Comparison of ENCODE assay signal across 8 cellular contexts in genomic region chr11:67372993-67373915, GRCh38. TPM values are rescaled to one million over a fixed set of nuclear protein-coding genes. Genes with fewer than 3 reads are reported as not detected.
DNase-seq lines count a peak whose midpoint lies in the region; ATAC-seq and TF ChIP-seq lines count a peak whose summit lies in the region.

Gene CLCF1, minus strand, starts transcription at chr11:67373598. Its CDS starts 59 bp downstream, at chr11:67373539.

- peak in 1 of 2 donors; percentile 21 for TF ChIP-seq POLR2A in thyroid gland (IDR thresholded peaks at IDR 0.05)

- H3K9me3 Mint-ChIP-seq in naive B cell: no peaks in the 10 kb centered on the region

- ATAC-seq in naive B cell (ENCODE audit: low read depth in 2 of 2): peak; percentile 75 to 76

- H3K4me1 ChIP-seq in esophagus (ENCODE audit: control insufficient read depth in 2 of 2, insufficient read depth in 2 of 2, low read length in 1 of 2) (peaks cover 6 to 31% of the 10 kb centered on the region in 2 donors), thyroid gland (peaks cover 57 to 75% of the 10 kb centered on the region in 2 donors)

- peak within 1 kb of the TSS; percentile 86 to 100 (median 95) for H3K4me3 Mint-ChIP-seq in naive B cell

- peaks cover 54 to 68% (median 65%) of the 10 kb centered on the region in 3 donors for H3K4me1 Mint-ChIP-seq in naive B cell

- H3K27ac Mint-ChIP-seq in naive B cell: peak within 1 kb of the TSS; percentile 94 to 99 (median 96)

- DNase-seq in NCI-H2227 (lab: John Stamatoyannopoulos, UW; ENCODE audit: unreplicated experiment) (peak; percentile 59), NCI-H2227 treated with DMSO at 0.1 percent for 48 hours (lab: John Stamatoyannopoulos, UW) (no peak), NCI-H748 treated with DMSO at 0.1 percent for 48 hours (lab: John Stamatoyannopoulos, UW) (peak; percentile 13), activated T-cell treated with anti-CD3 and anti-CD28 coated beads for 4 hours (peak; percentile 61), naive B cell (peak; percentile 81), thyroid gland (peak; percentile 72 to 76), hippocampal formation (lab: John Stamatoyannopoulos, UW) (no peak)

- H3K27ac ChIP-seq in esophagus (ENCODE audit: low read depth in 2 of 2, low read length in 1 of 2) (peak within 1 kb of the TSS; percentile 90 to 92), thyroid gland (peak within 1 kb of the TSS; percentile 94 to 100 (median 95))

- H3K36me3 ChIP-seq in esophagus (ENCODE audit: control insufficient read depth in 2 of 2, insufficient read depth in 2 of 2, low read length in 1 of 2) (no peaks in the 10 kb centered on the region), thyroid gland (no peaks in the 10 kb centered on the region)

- no peaks in the 10 kb centered on the region for H3K27me3 Mint-ChIP-seq in naive B cell

- H3K4me3 ChIP-seq in esophagus (ENCODE audit: low read depth in 1 of 2, low read length in 2 of 2) (peak within 1 kb of the TSS; percentile 52 to 69), thyroid gland (replicated peaks in 1 of 3) (peak within 1 kb of the TSS; percentile 31 to 66 (median 50))

- H3K9me3 ChIP-seq in esophagus (ENCODE audit: control insufficient read depth in 2 of 2, insufficient read depth in 1 of 2, low read depth in 1 of 2, low read length in 1 of 2) (no peaks in the 10 kb centered on the region), thyroid gland (no peaks in the 10 kb centered on the region)

- 1% methylated on average over 67 to 88 of the region's 88 CpGs for WGBS in esophagus, 2 donors
- 0 to 1% methylated on average over 19 to 31 of the region's 88 CpGs for WGBS in thyroid gland, 2 donors

- intact Hi-C loops in thyroid gland (cut with DNase I): no loop called here

- TF ChIP-seq CTCF in thyroid gland (IDR thresholded peaks at IDR 0.05): no peak

- no peaks in the 10 kb centered on the region for H3K27me3 ChIP-seq in esophagus (ENCODE audit: control insufficient read depth in 1 of 2, insufficient read depth in 2 of 2, low read length in 2 of 2)
- H3K27me3 ChIP-seq in thyroid gland: no peaks in the 10 kb centered on the region

- H3K36me3 Mint-ChIP-seq in naive B cell: no peaks in the 10 kb centered on the region

RNA-seq across cellular contexts. Expression of gene CLCF1, which starts in this region (rescaled TPM):
- polyA plus RNA-seq in esophagus (1 to 10 TPM; 1.4 to 2.2 TPM), naive B cell (ENCODE audit: low read depth in 6 of 6) (10 to 100 TPM in 1 of 6 donors, 1 to 10 TPM in 5; 5.3 to 10.4 (median 7.7) TPM)
- 1 to 10 TPM; 4.3 to 9.4 (median 6.9) TPM for total RNA-seq in thyroid gland

Comparison
In these comparisons a context has a peak if more than half of its experiments do, and no peak if none do; other contexts are left out.
1. DNase-seq: peak in NCI-H2227 (single experiment), NCI-H748 treated with DMSO at 0.1 percent for 48 hours (single experiment), activated T-cell treated with anti-CD3 and anti-CD28 coated beads for 4 hours (single experiment), naive B cell (single experiment) and thyroid gland (2 of 2); none in NCI-H2227 treated with DMSO at 0.1 percent for 48 hours (single experiment) and hippocampal formation (0 of 2).